In genomic region chr19:33564836-33565338, GRCh38 we compare ENCODE assay signal across 34 cellular contexts. TPM values are rescaled to one million over a fixed set of nuclear protein-coding genes. Genes with fewer than 3 reads are reported as not detected.
"Had no signal": no experiment of that assay in that cellular context is flagged by ENCODE, and none has a peak within 500 bp of the region (broad histone marks: within the 10 kb centered on the region; RNA-seq: fewer than 3 reads in every experiment).

No MANE protein-coding gene starts in this region.

- DNase-seq: activated CD4-positive, alpha-beta memory T cell treated with anti-CD3 and anti-CD28 coated beads, Interleukin-2, amount 10 ng/mL, durations not matched to agents 7 days and 5 days; activated CD4-positive, alpha-beta T cell treated with anti-CD3 and anti-CD28 coated beads for 1 hour; activated CD4-positive, alpha-beta T cell treated with anti-CD3 and anti-CD28 coated beads for 48 hours; activated CD4-positive, CD25-positive, alpha-beta regulatory T cell; activated CD8-positive, alpha-beta memory T cell treated with anti-CD3 and anti-CD28 coated beads for 24 hours; activated CD8-positive, alpha-beta memory T cell treated with anti-CD3 and anti-CD28 coated beads, Interleukin-2, amount 10 ng/mL, durations not matched to agents 7 days and 5 days; activated CD8-positive, alpha-beta memory T cell treated with anti-CD3 and anti-CD28 coated beads, Interleukin-2, amount 50 U/mL, for 48 hours; activated gamma-delta T cell treated with Interleukin-2 at 50 U/mL for 16 hours; activated naive CD4-positive, alpha-beta T cell treated with anti-CD3 and anti-CD28 coated beads for 36 hours; activated T-cell treated with anti-CD3 and anti-CD28 coated beads, Interleukin-2, amount 50 U/mL, for 48 hours; anterior cingulate cortex; central memory CD4-positive, alpha-beta T cell; Kasumi-1; KG1; MM.1S; MV-4-11; NCI-H1092; NCI-H1436 treated with DMSO at 0.1 percent for 48 hours; NCI-H1694 treated with DMSO at 0.1 percent for 48 hours; NCI-H2029; NCI-H345; NCI-H524 treated with DMSO at 0.1 percent for 48 hours; SHP77 treated with DMSO at 0.1 percent for 48 hours; SW 1271; T-helper 1 cell; T-helper 2 cell; T-helper 9 cell had no signal

- H3K27me3 Mint-ChIP-seq: activated CD8-positive, alpha-beta memory T cell treated with anti-CD3 and anti-CD28 coated beads, Interleukin-2, amount 10 ng/mL, durations not matched to agents 7 days and 5 days had no signal

- ATAC-seq: activated CD8-positive, alpha-beta memory T cell treated with anti-CD3 and anti-CD28 coated beads, Interleukin-2, amount 10 ng/mL, durations not matched to agents 7 days and 5 days; activated naive CD4-positive, alpha-beta T cell treated with anti-CD3 and anti-CD28 coated beads, Interleukin-2, amount 50 U/mL, for 72 hours; Panc1 had no signal

- H3K4me1 Mint-ChIP-seq: activated CD4-positive, alpha-beta memory T cell treated with anti-CD3 and anti-CD28 coated beads, Interleukin-2, amount 10 ng/mL, durations not matched to agents 7 days and 5 days; activated CD8-positive, alpha-beta memory T cell treated with anti-CD3 and anti-CD28 coated beads, Interleukin-2, amount 10 ng/mL, durations not matched to agents 7 days and 5 days had no signal

- H3K4me3 ChIP-seq: SJSA1 had no signal

- H3K9me3 Mint-ChIP-seq: activated CD4-positive, alpha-beta memory T cell treated with anti-CD3 and anti-CD28 coated beads, Interleukin-2, amount 10 ng/mL, durations not matched to agents 7 days and 5 days; activated naive CD4-positive, alpha-beta T cell treated with anti-CD3 and anti-CD28 coated beads for 36 hours; activated naive CD4-positive, alpha-beta T cell treated with anti-CD3 and anti-CD28 coated beads, Interleukin-2, amount 50 U/mL, for 72 hours had no signal

- H3K4me3 Mint-ChIP-seq: activated CD4-positive, alpha-beta memory T cell treated with anti-CD3 and anti-CD28 coated beads, Interleukin-2, amount 10 ng/mL, durations not matched to agents 7 days and 5 days; activated CD8-positive, alpha-beta memory T cell treated with anti-CD3 and anti-CD28 coated beads, Interleukin-2, amount 10 ng/mL, durations not matched to agents 7 days and 5 days; activated naive CD4-positive, alpha-beta T cell treated with anti-CD3 and anti-CD28 coated beads for 36 hours; brain had no signal

- H3K36me3 Mint-ChIP-seq: activated CD8-positive, alpha-beta memory T cell treated with anti-CD3 and anti-CD28 coated beads, Interleukin-2, amount 10 ng/mL, durations not matched to agents 7 days and 5 days; activated naive CD4-positive, alpha-beta T cell treated with anti-CD3 and anti-CD28 coated beads, Interleukin-2, amount 50 U/mL, for 72 hours; brain had no signal

- H3K36me3 ChIP-seq: SJSA1 had no signal

- H3K27ac Mint-ChIP-seq: activated CD4-positive, alpha-beta memory T cell treated with anti-CD3 and anti-CD28 coated beads, Interleukin-2, amount 10 ng/mL, durations not matched to agents 7 days and 5 days; activated CD8-positive, alpha-beta memory T cell treated with anti-CD3 and anti-CD28 coated beads, Interleukin-2, amount 10 ng/mL, durations not matched to agents 7 days and 5 days; activated naive CD4-positive, alpha-beta T cell treated with anti-CD3 and anti-CD28 coated beads for 36 hours; brain had no signal

- H3K27ac ChIP-seq: SJSA1, VCaP had no signal

- H3K4me1 ChIP-seq: SJSA1 had no signal

- FAIRE-seq: bronchial epithelial cell had no signal

- H3K9me3 ChIP-seq: SJSA1 had no signal

RNA-seq across cellular contexts. Expression of gene CHST8, which starts 56.9 kb away (rescaled TPM):
- total RNA-seq: activated CD4-positive, alpha-beta memory T cell treated with anti-CD3 and anti-CD28 coated beads, Interleukin-2, amount 10 ng/mL, durations not matched to agents 7 days and 5 days; activated CD8-positive, alpha-beta memory T cell treated with anti-CD3 and anti-CD28 coated beads, Interleukin-2, amount 10 ng/mL, durations not matched to agents 7 days and 5 days; activated naive CD4-positive, alpha-beta T cell treated with anti-CD3 and anti-CD28 coated beads for 36 hours; activated naive CD4-positive, alpha-beta T cell treated with anti-CD3 and anti-CD28 coated beads, Interleukin-2, amount 50 U/mL, for 72 hours; RPMI7951; SJSA1 had no signal
